ENCODE assay signal across 24 cellular contexts in genomic region chr2:144421606-144422510, GRCh38.
DNase-seq lines count a peak whose midpoint lies in the region; ATAC-seq lines count a peak whose summit lies in the region.
"Had no signal": no experiment of that assay in that cellular context is flagged by ENCODE, and none has a peak within 500 bp of the region (broad histone marks: within the 10 kb centered on the region; RNA-seq: fewer than 3 reads in every experiment).

No MANE protein-coding gene starts in this region.

- no peak overlapping the region for H3K4me3 Mint-ChIP-seq in central memory CD8-positive, alpha-beta T cell
- H3K4me3 Mint-ChIP-seq in naive B cell: peak overlapping the region in 3 of 8 donors; percentile 0 to 63 (median 39)
- H3K4me3 Mint-ChIP-seq: CD4-positive, CD25-positive, alpha-beta regulatory T cell; GM23338; HFFc6; T-helper 17 cell had no signal

- peak overlapping the region; percentile 12 for H3K27ac Mint-ChIP-seq in central memory CD8-positive, alpha-beta T cell (ENCODE audit: low read depth)
- H3K27ac Mint-ChIP-seq in naive B cell: peak overlapping the region in 5 of 6 donors; percentile 24 to 92 (median 58)
- H3K27ac Mint-ChIP-seq: CD4-positive, CD25-positive, alpha-beta regulatory T cell; GM23338; HFFc6; T-helper 17 cell had no signal

- ATAC-seq in HG02852 (IDR thresholded peaks at IDR 0.05; ENCODE audit: unreplicated experiment) (peak; percentile 69), naive B cell (ENCODE audit: low read depth in 2 of 2) (peak; percentile 32 to 43)
- ATAC-seq in central memory CD8-positive, alpha-beta T cell (replicated peaks; ENCODE audit: extremely low read depth, poor library complexity, severe bottlenecking): no peak
- ATAC-seq: body of pancreas, GM23338, left lobe of liver, SK-N-SH treated with all-trans-retinoic acid at 6 μM for 48 hours, T-helper 17 cell had no signal

- H3K9me3 Mint-ChIP-seq in central memory CD8-positive, alpha-beta T cell: no peaks in the 10 kb centered on the region
- H3K9me3 Mint-ChIP-seq in naive B cell: no peaks in the 10 kb centered on the region
- H3K9me3 Mint-ChIP-seq: GM23338, HFFc6 had no signal

- H3K4me1 Mint-ChIP-seq in central memory CD8-positive, alpha-beta T cell: peaks cover 22% of the 10 kb centered on the region
- peaks cover 39 to 47% (median 47%) of the 10 kb centered on the region in 3 donors for H3K4me1 Mint-ChIP-seq in naive B cell
- H3K4me1 Mint-ChIP-seq: CD4-positive, CD25-positive, alpha-beta regulatory T cell; T-helper 17 cell had no signal

- H3K27me3 Mint-ChIP-seq in central memory CD8-positive, alpha-beta T cell: no peaks in the 10 kb centered on the region
- H3K27me3 Mint-ChIP-seq in naive B cell: no peaks in the 10 kb centered on the region
- H3K27me3 Mint-ChIP-seq: T-helper 17 cell had no signal

- peaks cover 35% of the 10 kb centered on the region for H3K36me3 Mint-ChIP-seq in central memory CD8-positive, alpha-beta T cell (ENCODE audit: insufficient read depth)
- H3K36me3 Mint-ChIP-seq in naive B cell: peaks cover 29 to 38% of the 10 kb centered on the region in 2 donors
- H3K36me3 Mint-ChIP-seq: CD4-positive, CD25-positive, alpha-beta regulatory T cell had no signal

- DNase-seq in central memory CD8-positive, alpha-beta T cell (ENCODE audit: low spot score in 2 of 2): no peak
- DNase-seq in naive B cell: no peak
- DNase-seq in superior temporal gyrus (ENCODE audit: extremely low spot score): peak; percentile 51
- no peak for DNase-seq in NCI-H82 treated with DMSO at 0.1 percent for 48 hours (lab: John Stamatoyannopoulos, UW; ENCODE audit: unreplicated experiment)
- no peak for DNase-seq in activated CD4-positive, alpha-beta T cell treated with anti-CD3 and anti-CD28 coated beads, Interleukin-2, amount 50 U/mL, for 48 hours
- no peak for DNase-seq in dedifferentiated amniotic fluid mesenchymal stem cell (ENCODE audit: extremely low spot score)
- DNase-seq: activated CD4-positive, alpha-beta T cell treated with anti-CD3 and anti-CD28 coated beads for 4 hours; activated T-cell treated with anti-CD3 and anti-CD28 coated beads, Interleukin-2, amount 50 U/mL, for 1 hour; body of pancreas; CD4-positive, CD25-positive, alpha-beta regulatory T cell; effector CD8-positive, alpha-beta T cell; EL; erythroblast; HFFc6; NCI-H146; NCI-H510A; occipital lobe; stimulated activated CD4-positive, alpha-beta T cell treated with anti-CD3 and anti-CD28 coated beads, Interleukin-1b, Interleukin-23, amount 100 ng/mL, for 48 hours; T-helper 17 cell; testis had no signal
